34 cellular contexts compared by ENCODE assay signal in genomic region chr1:221904319-221904718, GRCh38.
"Had no signal": no experiment of that assay in that cellular context is flagged by ENCODE, and none has a peak within 500 bp of the region (broad histone marks: within the 10 kb centered on the region; RNA-seq: fewer than 3 reads in every experiment).

No MANE protein-coding gene starts in this region.

- H3K36me3 ChIP-seq: MG63 had no signal

- H3K27ac ChIP-seq: KMS-11 had no signal

- DNase-seq: Karpas-422, Kasumi-1, MG63, MM.1S, MV-4-11, NCI-H1048, NCI-H1092, NCI-H1092 treated with DMSO at 0.1 percent for 48 hours, NCI-H1105, NCI-H1105 treated with DMSO at 0.1 percent for 48 hours, NCI-H1417, NCI-H1417 treated with DMSO at 0.1 percent for 48 hours, NCI-H1436, NCI-H1436 treated with DMSO at 0.1 percent for 48 hours, NCI-H146, NCI-H1694, NCI-H1694 treated with DMSO at 0.1 percent for 48 hours, NCI-H187, NCI-H187 treated with DMSO at 0.1 percent for 48 hours, NCI-H1930, NCI-H2029, NCI-H2029 treated with DMSO at 0.1 percent for 48 hours, NCI-H2081, NCI-H2081 treated with DMSO at 0.1 percent for 48 hours, NCI-H2107, NCI-H2171, NCI-H2171 treated with DMSO at 0.1 percent for 48 hours, NCI-H2227 treated with DMSO at 0.1 percent for 48 hours, NCI-H226, NCI-H345, NCI-H446, NCI-H446 treated with DMSO at 0.1 percent for 48 hours, NCI-H510A had no signal

- H3K9me3 ChIP-seq: MG63 had no signal

- H3K4me2 ChIP-seq: KMS-11 had no signal

- H3K27me3 ChIP-seq: MG63 had no signal

- H3K4me3 ChIP-seq: MG63 had no signal

- H3K9ac ChIP-seq: KMS-11 had no signal
